Comparison of ENCODE assay signal across 9 cellular contexts in genomic region chr2:26274058-26274613, GRCh38. TPM values are rescaled to one million over a fixed set of nuclear protein-coding genes. Genes with fewer than 3 reads are reported as not detected.
A peak's percentile ranks its signal among the peaks of the same experiment; 100 is the strongest.
DNase-seq lines count a peak whose midpoint lies in the region; TF ChIP-seq lines count a peak whose summit lies in the region.
"Had no signal": no experiment of that assay in that cellular context is flagged by ENCODE, and none has a peak within 500 bp of the region (broad histone marks: within the 10 kb centered on the region; RNA-seq: fewer than 3 reads in every experiment).

No MANE protein-coding gene starts in this region.

- 70% methylated on average over 5 of the region's 5 CpGs for WGBS in hepatocyte (ENCODE audit: low lambda C conversion rate, missing lambda C conversion rate)

- H3K4me3 ChIP-seq in hepatocyte (no peak overlapping the region), tibial artery (no peak overlapping the region), SJCRH30 (no peak overlapping the region)

- no peaks in the 10 kb centered on the region for H3K9me3 ChIP-seq in hepatocyte (ENCODE audit: low read depth)
- no peaks in the 10 kb centered on the region for H3K9me3 ChIP-seq in tibial artery
- H3K9me3 ChIP-seq in SJCRH30 (replicated peaks) = no peaks in the 10 kb centered on the region

- no peak overlapping the region for H3K4me2 ChIP-seq in hepatocyte

- intact Hi-C loops in tibial artery (cut with DNase I; ENCODE audit: low total_unique reads) = no loop called here

- H3K27ac ChIP-seq in hepatocyte (peak overlapping the region; percentile 59), tibial artery (peak overlapping the region; percentile 58 to 59), SJCRH30 (no peak overlapping the region)

- no peak overlapping the region for H2AFZ ChIP-seq in hepatocyte

- H3K79me2 ChIP-seq in hepatocyte = no peaks in the 10 kb centered on the region

- H4K20me1 ChIP-seq in hepatocyte (ENCODE audit: insufficient read depth, poor library complexity, severe bottlenecking) = no peaks in the 10 kb centered on the region

- H3K36me3 ChIP-seq in hepatocyte (replicated peaks; ENCODE audit: insufficient read depth, low read depth) (no peaks in the 10 kb centered on the region), tibial artery (peaks cover 21 to 30% (median 21%) of the 10 kb centered on the region in 3 donors), SJCRH30 (peaks cover 35% of the 10 kb centered on the region)

- no peak for TF ChIP-seq CTCF in hepatocyte (IDR thresholded peaks at IDR 0.05; ENCODE audit: poor library complexity)
- no peak for TF ChIP-seq CTCF in tibial artery (IDR thresholded peaks at IDR 0.05)

- H3K4me1 ChIP-seq in hepatocyte (ENCODE audit: insufficient read depth) (no peaks in the 10 kb centered on the region), tibial artery (peaks cover 0 to 18% (median 5%) of the 10 kb centered on the region in 4 donors), SJCRH30 (no peaks in the 10 kb centered on the region)

- peak; percentile 10 for DNase-seq in HuH-7 (ENCODE audit: low spot score)
- peak; percentile 96 for DNase-seq in amniotic epithelial cell (ENCODE audit: low read depth)
- DNase-seq in hepatocyte (ENCODE audit: low spot score) = peak; percentile 70
- peak; percentile 78 for DNase-seq in tibial artery
- no peak for DNase-seq in SJCRH30
- no peak for DNase-seq in activated CD4-positive, alpha-beta T cell treated with anti-CD3 and anti-CD28 coated beads for 4 hours
- DNase-seq in activated CD4-positive, alpha-beta T cell treated with anti-CD3 and anti-CD28 coated beads, Interleukin-2, amount 50 U/mL, for 48 hours = no peak
- DNase-seq in NCI-H748 treated with DMSO at 0.1 percent for 48 hours (lab: John Stamatoyannopoulos, UW) = no peak
- DNase-seq: T-helper 17 cell had no signal

- H3K9me2 ChIP-seq in hepatocyte (replicated peaks; ENCODE audit: insufficient read depth) = no peaks in the 10 kb centered on the region

- H3K27me3 ChIP-seq in hepatocyte (no peaks in the 10 kb centered on the region), tibial artery (no peaks in the 10 kb centered on the region), SJCRH30 (no peaks in the 10 kb centered on the region)

RNA-seq across cellular contexts. Expression of gene HADHB, which starts 29.4 kb away (rescaled TPM):
- total RNA-seq in hepatocyte = 131 and 137 TPM in 2 replicates
- 108 and 133 TPM in 2 replicates for polyA plus RNA-seq in hepatocyte
- 150 and 154 TPM in 2 replicates for total RNA-seq in SJCRH30 (2014; rRNA removed; shearing (Covaris generic))

RNA-seq across cellular contexts. Expression of gene HADHA, which starts 29.7 kb away (rescaled TPM):
- 149 and 155 TPM in 2 replicates for total RNA-seq in hepatocyte
- polyA plus RNA-seq in hepatocyte = 122 and 125 TPM in 2 replicates
- 168 and 172 TPM in 2 replicates for total RNA-seq in SJCRH30 (2014; rRNA removed; shearing (Covaris generic))

Comparison
In these comparisons a context has a peak if more than half of its experiments do, and no peak if none do; other contexts are left out.
1. DNase-seq: peak in HuH-7 (single experiment), amniotic epithelial cell (single experiment), hepatocyte (single experiment) and tibial artery (2 of 2); none in SJCRH30 (0 of 2), activated CD4-positive, alpha-beta T cell treated with anti-CD3 and anti-CD28 coated beads for 4 hours (0 of 2), activated CD4-positive, alpha-beta T cell treated with anti-CD3 and anti-CD28 coated beads, Interleukin-2, amount 50 U/mL, for 48 hours (0 of 2) and NCI-H748 treated with DMSO at 0.1 percent for 48 hours (single experiment).